35 cellular contexts compared by ENCODE assay signal in the genomic region with DNA sequence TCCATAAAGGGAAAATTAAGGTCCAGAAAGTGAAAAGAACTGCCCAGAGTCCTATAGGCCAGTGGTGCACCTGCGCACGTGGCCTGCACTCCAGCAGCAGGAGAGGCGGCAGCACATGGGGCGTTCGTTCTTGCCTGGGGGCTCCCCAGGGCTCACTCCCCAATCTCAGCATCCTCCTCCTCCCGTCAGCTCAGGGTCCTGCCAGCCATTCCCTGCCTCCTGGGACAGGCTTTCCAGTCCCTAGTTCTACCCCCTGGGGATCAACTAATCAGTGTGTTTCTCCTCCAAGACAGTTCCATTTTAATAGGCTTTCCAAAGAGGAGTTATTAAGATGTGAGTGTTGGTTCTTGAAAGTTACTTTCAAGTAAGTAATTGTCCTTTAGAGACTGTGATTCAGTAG. TPM values are rescaled to one million over a fixed set of nuclear protein-coding genes. Genes with fewer than 3 reads are reported as not detected.
"Had no signal": no experiment of that assay in that cellular context is flagged by ENCODE, and none has a peak within 500 bp of the region (broad histone marks: within the 10 kb centered on the region; RNA-seq: fewer than 3 reads in every experiment).

No MANE protein-coding gene starts in this region.

- H3K27ac ChIP-seq: gastroesophageal sphincter, hepatocyte, uterus, WERI-Rb-1 had no signal

- H3K4me3 ChIP-seq: coronary artery, dorsolateral prefrontal cortex, gastroesophageal sphincter, hepatocyte, uterus had no signal

- FAIRE-seq: endothelial cell of umbilical vein, small intestine had no signal

- H3K9me3 ChIP-seq: gastroesophageal sphincter, uterus had no signal

- H3K27me3 ChIP-seq: dorsolateral prefrontal cortex, gastroesophageal sphincter, hepatocyte, uterus had no signal

- DNase-seq: activated CD4-positive, alpha-beta memory T cell treated with anti-CD3 and anti-CD28 coated beads for 36 hours; activated CD4-positive, alpha-beta T cell treated with anti-CD3 and anti-CD28 coated beads for 48 hours; activated CD8-positive, alpha-beta memory T cell treated with anti-CD3 and anti-CD28 coated beads, Interleukin-2, amount 50 U/mL, for 4 hours; activated gamma-delta T cell treated with Interleukin-2 at 50 U/mL for 16 hours; activated naive CD8-positive, alpha-beta T cell treated with anti-CD3 and anti-CD28 coated beads, Interleukin-2, amount 50 U/mL, for 24 hours; activated T-cell treated with anti-CD3 and anti-CD28 coated beads, Interleukin-2, amount 50 U/mL, for 1 hour; amygdala; cerebellar nuclear complex; effector memory CD8-positive, alpha-beta T cell; islet precursor cell; left cardiac atrium; small intestine; stimulated activated CD4-positive, alpha-beta T cell treated with anti-CD3 and anti-CD28 coated beads, Interleukin-1b, Interleukin-23, amount 100 ng/mL, for 48 hours; stimulated activated CD4-positive, alpha-beta T cell treated with anti-CD3 and anti-CD28 coated beads, Interleukin-4, amount 100 ng/mL, for 4 hours; stimulated activated CD8-positive, alpha-beta memory T cell treated with anti-CD3 and anti-CD28 coated beads, Interleukin-4, amount 100 ng/mL, for 48 hours; stimulated activated naive CD8-positive, alpha-beta T cell treated with anti-CD3 and anti-CD28 coated beads, Interleukin-15, amount 100 ng/mL, for 72 hours; substantia nigra; T-helper 17 cell; T1000; uterus; WERI-Rb-1 had no signal

- H3K36me3 ChIP-seq: uterus had no signal

- H3K4me1 ChIP-seq: uterus had no signal

RNA-seq across cellular contexts. Expression of a gene that starts 1.2 kb away (rescaled TPM):
- total RNA-seq: activated CD4-positive, alpha-beta memory T cell treated with anti-CD3 and anti-CD28 coated beads for 36 hours; activated CD8-positive, alpha-beta memory T cell treated with anti-CD3 and anti-CD28 coated beads for 36 hours; activated T-helper 1 cell treated with anti-CD3 and anti-CD28 coated beads, Interleukin-12 subunit alpha, Interleukin-12 subunit beta, Interleukin-2, Interleukin-4 antibody, amounts not matched to agents 30 ng/mL and 10 ng/mL and 1 ng/mL, durations not matched to agents 14 hours and 24 hours and 36 hours; endothelial cell of umbilical vein; fibroblast of lung; fibroblast of villous mesenchyme; hepatocyte; liver; naive thymus-derived CD8-positive, alpha-beta T cell; renal cortical epithelial cell; sciatic nerve had no signal
- polyA plus RNA-seq: endothelial cell of umbilical vein; fibroblast of lung; hepatocyte; liver; naive thymus-derived CD8-positive, alpha-beta T cell; small intestine; thymus had no signal
